8 cellular contexts compared by ENCODE assay signal in the genomic region with DNA sequence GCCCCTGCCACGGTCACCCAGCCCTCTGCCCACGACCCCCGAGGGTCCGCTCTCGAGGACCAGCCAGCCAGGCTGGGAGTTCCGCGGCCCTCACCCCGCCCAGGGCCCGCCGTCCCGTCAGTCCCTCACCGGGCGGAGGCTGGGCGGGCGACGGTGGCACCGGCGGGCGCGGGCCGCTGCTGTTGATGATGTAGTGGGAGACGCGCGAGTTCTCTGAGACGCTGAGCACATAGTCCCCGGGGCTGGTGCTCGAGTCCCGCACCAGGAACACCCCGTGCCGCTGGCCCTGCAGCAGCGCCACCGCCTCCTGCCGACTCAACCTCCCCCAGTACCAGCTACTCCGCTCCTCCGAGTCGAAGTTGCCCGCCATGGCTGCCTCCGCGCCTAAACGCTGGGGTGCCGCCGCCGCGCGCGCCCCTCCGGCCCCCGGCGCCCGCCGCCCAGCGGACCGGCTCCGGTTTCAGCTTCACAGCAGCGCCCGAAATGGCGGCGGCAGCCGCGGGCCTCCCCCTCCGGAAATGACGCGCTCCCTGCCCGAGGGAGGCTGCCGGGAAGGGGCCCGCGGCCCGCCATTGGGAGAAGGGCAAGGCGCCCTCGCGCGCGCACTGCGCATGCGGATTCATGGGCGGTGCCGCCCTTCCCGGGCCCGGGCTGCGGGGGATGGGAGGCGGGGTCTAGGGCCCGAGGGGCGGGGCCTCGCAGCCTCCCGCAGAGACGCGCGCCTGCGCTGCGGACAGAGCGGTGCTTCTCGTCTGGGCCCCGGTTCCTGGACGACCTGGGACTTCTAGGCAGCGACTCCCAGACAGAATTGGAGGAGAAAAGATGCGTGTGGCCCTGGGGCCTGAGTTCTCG. TPM values are rescaled to one million over a fixed set of nuclear protein-coding genes. Genes with fewer than 3 reads are reported as not detected.
A peak's percentile ranks its signal among the peaks of the same experiment; 100 is the strongest.
DNase-seq lines count a peak whose midpoint lies in the region; TF ChIP-seq lines count a peak whose summit lies in the region.

A gene (minus strand): TSS at position 485 of the 852 bp plus-strand sequence. CDS start 115 bp downstream, at position 370.

- peak within 1 kb of the TSS; percentile 93 for H3K4me3 ChIP-seq in HFF-Myc (replicated peaks; ENCODE audit: low read depth, low read length)
- peak within 1 kb of the TSS; percentile 72 for H3K4me3 ChIP-seq in NB4 (ENCODE audit: low read depth, low read length)
- peak within 1 kb of the TSS; percentile 78 for H3K4me3 ChIP-seq in SK-N-SH (ENCODE audit: low read depth in 2 of 2, low read length in 1 of 2)

- no peaks in the 10 kb centered on the region for H3K9me3 ChIP-seq in SK-N-SH

- H3K27ac ChIP-seq in SK-N-SH (ENCODE audit: low read depth in 2 of 2, low read length in 1 of 2), result peak within 1 kb of the TSS; percentile 77 to 92
- peak within 1 kb of the TSS; percentile 86 for H3K27ac ChIP-seq in substantia nigra (ENCODE audit: low read depth, low read length, poor library complexity, severe bottlenecking)

- TF ChIP-seq POLR2A in NB4 (IDR thresholded peaks at IDR 0.05; ENCODE audit: extremely low read depth, insufficient read length), result peak; percentile 70

- H3K36me3 ChIP-seq in SK-N-SH (replicated peaks in 1 of 2; ENCODE audit: control insufficient read depth in 1 of 2, insufficient read depth in 2 of 2, low read length in 1 of 2), result peaks cover 3 to 11% of the 10 kb centered on the region in 2 experiments

- DNase-seq in GM04504 (ENCODE audit: low read depth), result peak; percentile 93
- DNase-seq in HFF-Myc (ENCODE audit: extremely low read depth, low read depth), result peak; percentile 75
- peak; percentile 90 for DNase-seq in NB4 (ENCODE audit: low read depth)
- peak; percentile 100 for DNase-seq in SK-N-SH
- DNase-seq in activated naive CD4-positive, alpha-beta T cell treated with anti-CD3 and anti-CD28 coated beads, Interleukin-2, amount 50 U/mL, for 16 hours, result peak; percentile 98
- DNase-seq in germinal center (ENCODE audit: low spot score), result peak; percentile 100
- peak; percentile 56 for DNase-seq in non-pigmented ciliary epithelial cell (ENCODE audit: low read depth)
- DNase-seq in substantia nigra (lab: John Stamatoyannopoulos, UW), result peak; percentile 64 to 99 (median 95)

- no peaks in the 10 kb centered on the region for H3K27me3 ChIP-seq in SK-N-SH (ENCODE audit: insufficient read depth)

- peaks cover 5 to 8% of the 10 kb centered on the region in 2 experiments; a peak in 2 of 4 replicates for H3K4me1 ChIP-seq in SK-N-SH (ENCODE audit: control insufficient read depth in 1 of 2, insufficient read depth in 2 of 2, low read depth in 1 of 2, low read length in 1 of 2)

- peaks cover 23% of the 10 kb centered on the region for H3F3A ChIP-seq in SK-N-SH (replicated peaks; ENCODE audit: insufficient read depth)

- peak within 1 kb of the TSS; percentile 98 for H3K9ac ChIP-seq in SK-N-SH

- TF ChIP-seq EP300 in SK-N-SH (IDR thresholded peaks at IDR 0.05; ENCODE audit: borderline replicate concordance in 1 of 2, low read depth in 1 of 2, low read length in 1 of 2), result no peak; a peak in 1 of 4 replicates

- peak within 1 kb of the TSS; percentile 91 for H3K4me2 ChIP-seq in SK-N-SH

- H3K9me2 ChIP-seq in SK-N-SH, result no peaks in the 10 kb centered on the region

- peaks cover 51% of the 10 kb centered on the region for H3K79me2 ChIP-seq in SK-N-SH (ENCODE audit: insufficient read depth)

- CTCF ChIA-PET in SK-N-SH (lab: Yijun Ruan, JAX), result interaction anchor here (1.3 to 2.0 kb wide), 4 partner anchors 23 to 91 kb away, joined by 3 to 8 read pairs (median 8); a partner anchor contains a TSS

- H2AFZ ChIP-seq in SK-N-SH (ENCODE audit: low read depth), result peak within 1 kb of the TSS; percentile 90

- POLR2A ChIA-PET in SK-N-SH (lab: Yijun Ruan, JAX), result interaction anchor here (0.6 to 1.7 kb wide), 4 partner anchors 10 to 70 kb away, joined by 3 to 6 read pairs (median 3); a partner anchor contains a TSS

- no peak for TF ChIP-seq RAD21 in SK-N-SH (IDR thresholded peaks at IDR 0.05; ENCODE audit: low read length)

- peaks cover 48% of the 10 kb centered on the region for H4K20me1 ChIP-seq in SK-N-SH (ENCODE audit: insufficient read depth)

- TF ChIP-seq CTCF in HFF-Myc (IDR thresholded peaks at IDR 0.05; ENCODE audit: low read depth, low read length, missing control alignments) (no peak), NB4 (IDR thresholded peaks at IDR 0.05; ENCODE audit: low read depth, low read length) (no peak), SK-N-SH (IDR thresholded peaks at IDR 0.05) (0 out of 2 replicates have a peak, but pooled peaks have one; percentile 5)

- 2% methylated on average over 13 of the region's 97 CpGs for WGBS in SK-N-SH (ENCODE audit: low lambda C conversion rate)

TF ChIP-seq in SK-N-SH, 30 proteins besides CTCF, POLR2A, EP300 and RAD21:
- TF ChIP-seq TEAD4 (IDR thresholded peaks at IDR 0.05; ENCODE audit: borderline replicate concordance, insufficient read depth), result 0 out of 2 replicates have a peak, but pooled peaks have one; percentile 25
- no peak for TF ChIP-seq TCF12 (IDR thresholded peaks at IDR 0.05)
- TF ChIP-seq, protein P1, sequence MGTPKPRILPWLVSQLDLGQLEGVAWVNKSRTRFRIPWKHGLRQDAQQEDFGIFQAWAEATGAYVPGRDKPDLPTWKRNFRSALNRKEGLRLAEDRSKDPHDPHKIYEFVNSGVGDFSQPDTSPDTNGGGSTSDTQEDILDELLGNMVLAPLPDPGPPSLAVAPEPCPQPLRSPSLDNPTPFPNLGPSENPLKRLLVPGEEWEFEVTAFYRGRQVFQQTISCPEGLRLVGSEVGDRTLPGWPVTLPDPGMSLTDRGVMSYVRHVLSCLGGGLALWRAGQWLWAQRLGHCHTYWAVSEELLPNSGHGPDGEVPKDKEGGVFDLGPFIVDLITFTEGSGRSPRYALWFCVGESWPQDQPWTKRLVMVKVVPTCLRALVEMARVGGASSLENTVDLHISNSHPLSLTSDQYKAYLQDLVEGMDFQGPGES (IDR thresholded peaks at IDR 0.05; ENCODE audit: low read depth, low read length), result no peak
- no peak for TF ChIP-seq MEF2A (IDR thresholded peaks at IDR 0.05; ENCODE audit: borderline replicate concordance, low read depth)
- TF ChIP-seq CHD2 (IDR thresholded peaks at IDR 0.05; ENCODE audit: low read length, partially characterized antibody), result peak; percentile 73
- TF ChIP-seq NRF1 (IDR thresholded peaks at IDR 0.05; ENCODE audit: low read depth, low read length), result peak; percentile 84
- no peak for TF ChIP-seq SMC3 (IDR thresholded peaks at IDR 0.05; ENCODE audit: low read depth, low read length)
- TF ChIP-seq SIN3A (IDR thresholded peaks at IDR 0.05; ENCODE audit: borderline replicate concordance, low read depth, low read length), result peak; percentile 76; the same call in 1 of the 2 replicates
- TF ChIP-seq, protein P2, sequence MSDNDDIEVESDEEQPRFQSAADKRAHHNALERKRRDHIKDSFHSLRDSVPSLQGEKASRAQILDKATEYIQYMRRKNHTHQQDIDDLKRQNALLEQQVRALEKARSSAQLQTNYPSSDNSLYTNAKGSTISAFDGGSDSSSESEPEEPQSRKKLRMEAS (IDR thresholded peaks at IDR 0.05; ENCODE audit: low read depth), result peak; percentile 4; the same call in 1 of the 2 replicates
- peak; percentile 53 for TF ChIP-seq ELF1 (IDR thresholded peaks at IDR 0.05)
- TF ChIP-seq NFIC (IDR thresholded peaks at IDR 0.05; ENCODE audit: borderline replicate concordance), result no peak
- TF ChIP-seq POLR2AphosphoS5 (IDR thresholded peaks at IDR 0.05; ENCODE audit: low read depth, low read length), result peak; percentile 84
- peak; percentile 98 for TF ChIP-seq YY1 (IDR thresholded peaks at IDR 0.05; ENCODE audit: low read depth)
- TF ChIP-seq, protein P3, sequence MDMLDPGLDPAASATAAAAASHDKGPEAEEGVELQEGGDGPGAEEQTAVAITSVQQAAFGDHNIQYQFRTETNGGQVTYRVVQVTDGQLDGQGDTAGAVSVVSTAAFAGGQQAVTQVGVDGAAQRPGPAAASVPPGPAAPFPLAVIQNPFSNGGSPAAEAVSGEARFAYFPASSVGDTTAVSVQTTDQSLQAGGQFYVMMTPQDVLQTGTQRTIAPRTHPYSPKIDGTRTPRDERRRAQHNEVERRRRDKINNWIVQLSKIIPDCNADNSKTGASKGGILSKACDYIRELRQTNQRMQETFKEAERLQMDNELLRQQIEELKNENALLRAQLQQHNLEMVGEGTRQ (IDR thresholded peaks at IDR 0.05; ENCODE audit: borderline replicate concordance, low read depth, low read length), result no peak
- peak; percentile 74 for TF ChIP-seq TAF1 (IDR thresholded peaks at IDR 0.05; ENCODE audit: borderline replicate concordance, low read depth, low read length)
- peak; percentile 83 for TF ChIP-seq GABPA (IDR thresholded peaks at IDR 0.05; ENCODE audit: low read depth)
- peak; percentile 50; the same call in 1 of the 2 replicates for TF ChIP-seq MXI1 (IDR thresholded peaks at IDR 0.05; ENCODE audit: low read depth, low read length)
- TF ChIP-seq GATA2 (CRISPR knock-in tag; IDR thresholded peaks at IDR 0.05), result no peak

RNA-seq across cellular contexts. Expression of the gene that starts here (rescaled TPM):
- polyA plus RNA-seq in SK-N-SH (2012; rRNA removed), result 50.7 and 63.5 TPM in 2 replicates
- polyA plus RNA-seq in SK-N-SH (2012; cell fraction: cytosol; rRNA removed), result 73.3 and 80.8 TPM in 2 replicates
- polyA plus RNA-seq in SK-N-SH (2012; cell fraction: nucleus; rRNA removed), result 22.6 and 29.4 TPM in 2 replicates

Comparison
In these comparisons a context has a peak if more than half of its experiments do, and no peak if none do; other contexts are left out.
1. Peak in every context shown above with its lines: DNase-seq, H3K4me3 ChIP-seq and H3K27ac ChIP-seq.